8 cellular contexts compared by ENCODE assay signal in the genomic region with DNA sequence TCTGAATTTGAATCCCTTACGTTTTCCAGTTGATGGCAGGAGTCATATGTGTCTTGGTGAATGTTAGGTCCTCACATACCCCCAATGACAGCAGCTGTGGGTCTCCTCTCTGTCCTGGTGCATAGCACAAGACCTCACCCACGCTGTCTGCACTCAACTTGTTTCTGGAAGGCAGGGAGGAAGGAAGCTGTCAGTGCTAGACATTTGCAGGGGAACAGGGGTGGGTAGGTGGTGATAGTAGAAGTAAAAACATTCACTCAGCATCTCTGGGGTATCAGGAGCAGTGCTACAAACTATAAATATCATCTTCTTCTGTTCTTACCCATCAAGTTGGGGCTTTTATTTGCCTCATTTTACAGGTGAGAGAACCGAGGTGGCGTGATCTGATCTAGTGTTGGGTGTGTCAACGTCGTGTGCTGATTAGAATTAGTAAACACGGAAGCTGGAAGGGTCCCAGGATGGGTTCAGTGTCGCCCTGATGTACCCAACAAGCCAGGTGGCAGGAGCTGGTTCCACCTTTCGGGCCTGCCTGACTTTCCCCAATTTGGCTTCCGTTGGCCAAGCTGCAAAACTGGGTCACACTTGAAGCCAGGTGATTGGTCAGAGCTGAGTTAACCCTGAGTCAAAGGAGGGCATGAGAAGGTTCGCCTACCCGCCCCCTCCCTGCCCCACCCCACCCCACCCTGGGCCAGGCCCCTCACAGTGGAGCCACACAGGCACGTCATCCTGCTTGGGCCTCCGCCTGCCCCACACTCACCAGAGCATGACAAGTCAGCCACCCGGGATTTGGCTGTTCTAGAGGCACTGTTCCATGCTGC. TPM values are rescaled to one million over a fixed set of nuclear protein-coding genes. Genes with fewer than 3 reads are reported as not detected.
A peak's percentile ranks its signal among the peaks of the same experiment; 100 is the strongest.
DNase-seq lines count a peak whose midpoint lies in the region; ATAC-seq and TF ChIP-seq lines count a peak whose summit lies in the region.

No MANE protein-coding gene starts in this region.

- peak; percentile 58 for ATAC-seq in HG03135 (IDR thresholded peaks at IDR 0.05; ENCODE audit: unreplicated experiment)
- peak; percentile 86 to 87 for ATAC-seq in stimulated activated naive B cell treated with anti-CD40 and anti-IgM and Interleukin-4, amounts not matched to agents 10 μg/mL and 1 μg/mL and 100 μg/mL, for 72 hours (replicated peaks)

- peaks cover 10 to 28% of the 10 kb centered on the region in 2 donors for H3K36me3 Mint-ChIP-seq in stimulated activated naive B cell treated with anti-CD40 and anti-IgM and Interleukin-4, amounts not matched to agents 10 μg/mL and 1 μg/mL and 100 μg/mL, for 72 hours

- TF ChIP-seq CTCF in colonic mucosa (IDR thresholded peaks at IDR 0.05), result no peak

- H3K27me3 ChIP-seq in colonic mucosa, result no peaks in the 10 kb centered on the region

- H3K9me3 Mint-ChIP-seq in stimulated activated naive B cell treated with anti-CD40 and anti-IgM and Interleukin-4, amounts not matched to agents 10 μg/mL and 1 μg/mL and 100 μg/mL, for 72 hours, result no peaks in the 10 kb centered on the region

- H3K27ac ChIP-seq in colonic mucosa, result peak overlapping the region; percentile 55

- H3K27me3 Mint-ChIP-seq in stimulated activated naive B cell treated with anti-CD40 and anti-IgM and Interleukin-4, amounts not matched to agents 10 μg/mL and 1 μg/mL and 100 μg/mL, for 72 hours, result no peaks in the 10 kb centered on the region

- H3K9me3 ChIP-seq in colonic mucosa, result no peaks in the 10 kb centered on the region

- peak overlapping the region; percentile 96 for H3K27ac Mint-ChIP-seq in stimulated activated naive B cell treated with anti-CD40 and anti-IgM and Interleukin-4, amounts not matched to agents 10 μg/mL and 1 μg/mL and 100 μg/mL, for 72 hours

- H3K4me3 ChIP-seq in colonic mucosa, result no peak overlapping the region

- H3K4me1 ChIP-seq in colonic mucosa, result peaks cover 28% of the 10 kb centered on the region

- peak overlapping the region; percentile 69 to 78 for H3K4me3 Mint-ChIP-seq in stimulated activated naive B cell treated with anti-CD40 and anti-IgM and Interleukin-4, amounts not matched to agents 10 μg/mL and 1 μg/mL and 100 μg/mL, for 72 hours

- H3K9ac ChIP-seq in colonic mucosa (ENCODE audit: low read depth in 2 of 2, low read length in 2 of 2), result peak overlapping the region; percentile 51 to 74

- no peaks in the 10 kb centered on the region for H3K36me3 ChIP-seq in colonic mucosa

- intact Hi-C loops in colonic mucosa (cut with DNase I), result loop anchor here (5.0 kb wide), 1 partner anchor 78 kb away; a partner anchor contains a TSS

- DNase-seq in GM19238 (ENCODE audit: insufficient read length, low spot score) (peak; percentile 32), colonic mucosa (peak; percentile 86), NCI-H510A (lab: John Stamatoyannopoulos, UW) (no peak), AG08395 (ENCODE audit: low spot score) (no peak), SHP77 (lab: John Stamatoyannopoulos, UW) (no peak)
- DNase-seq in stimulated activated naive B cell treated with anti-CD40 and anti-IgM and Interleukin-4, amounts not matched to agents 10 μg/mL and 1 μg/mL and 100 μg/mL, for 72 hours, result peak; percentile 76
- DNase-seq in central memory CD4-positive, alpha-beta T cell, result no peak

- peaks cover 65 to 89% of the 10 kb centered on the region in 2 donors for H3K4me1 Mint-ChIP-seq in stimulated activated naive B cell treated with anti-CD40 and anti-IgM and Interleukin-4, amounts not matched to agents 10 μg/mL and 1 μg/mL and 100 μg/mL, for 72 hours

RNA-seq across cellular contexts. Expression of a gene that starts 15.8 kb away (rescaled TPM):
- 100 to 1,000 TPM; 173 to 191 TPM for total RNA-seq in colonic mucosa

Comparison
In these comparisons a context has a peak if more than half of its experiments do, and no peak if none do; other contexts are left out.
1. DNase-seq: peak in GM19238 (single experiment), colonic mucosa (single experiment) and stimulated activated naive B cell treated with anti-CD40 and anti-IgM and Interleukin-4, amounts not matched to agents 10 μg/mL and 1 μg/mL and 100 μg/mL, for 72 hours (single experiment); none in central memory CD4-positive, alpha-beta T cell (single experiment), NCI-H510A (single experiment), AG08395 (single experiment) and SHP77 (0 of 2).